8 cellular contexts compared by ENCODE assay signal in the genomic region with DNA sequence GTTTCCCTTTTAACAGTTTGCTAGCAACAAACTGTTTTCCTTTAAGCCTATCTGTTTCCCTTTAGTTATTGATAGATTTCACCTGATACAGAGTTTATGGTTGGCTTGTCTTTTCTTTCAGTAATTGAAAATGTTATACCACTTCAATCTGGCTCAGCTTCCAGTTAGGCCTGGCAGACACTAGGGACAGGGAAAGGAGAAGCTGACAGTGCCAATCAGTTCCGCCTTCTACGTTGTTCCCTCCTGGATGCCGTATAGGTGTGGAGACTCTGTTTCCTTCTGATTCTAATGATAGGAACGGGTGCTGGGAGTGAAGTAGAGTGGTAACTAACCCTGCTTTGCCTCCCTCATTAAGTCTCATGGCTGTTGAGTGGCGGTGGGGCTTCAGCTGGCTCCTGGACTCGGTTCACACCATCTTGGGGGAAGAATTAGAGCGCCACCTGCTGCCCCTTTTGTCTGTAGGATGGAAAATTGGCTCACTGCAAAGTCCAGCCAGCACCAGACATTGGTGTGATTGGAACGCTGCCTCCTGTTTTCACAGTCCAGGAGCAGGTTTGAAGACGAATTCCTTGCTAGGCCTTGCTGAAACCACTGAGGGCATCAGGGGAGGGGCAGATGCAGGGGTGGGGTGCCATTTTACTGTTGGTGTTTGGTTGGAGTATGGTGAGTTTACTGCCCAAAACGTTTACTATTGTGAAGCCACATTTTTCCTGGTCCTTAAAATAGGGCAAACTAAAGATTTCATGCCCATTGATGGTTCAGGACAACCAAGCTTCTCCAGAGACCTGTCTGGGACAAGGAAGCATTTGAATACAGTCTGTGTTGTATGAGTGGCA.
DNase-seq lines count a peak whose midpoint lies in the region; ATAC-seq and TF ChIP-seq lines count a peak whose summit lies in the region.

No MANE protein-coding gene starts in this region.

- H3K4me3 ChIP-seq in HL-60 (replicated peaks; ENCODE audit: insufficient read depth, low read length) (no peak overlapping the region), mammary epithelial cell (replicated peaks in 1 of 3; ENCODE audit: insufficient read depth in 1 of 3, low read depth in 2 of 3, low read length in 3 of 3) (no peak overlapping the region), mesenchymal stem cell (ENCODE audit: insufficient read depth in 1 of 2, low read depth in 1 of 2, low read length in 2 of 2) (no peak overlapping the region)

- no peak overlapping the region for H2BK120ac ChIP-seq in mesenchymal stem cell (ENCODE audit: low read depth, low read length)

- no peak overlapping the region for H3K4me2 ChIP-seq in mammary epithelial cell (ENCODE audit: insufficient read depth, low read depth, low read length)
- H3K4me2 ChIP-seq in mesenchymal stem cell (ENCODE audit: low read length, poor library complexity, severe bottlenecking) = no peak overlapping the region

- DNase-seq in Ammon's horn (ENCODE audit: low spot score) (peak; percentile 28), HL-60 (ENCODE audit: low read depth in 1 of 2, low spot score in 1 of 2) (peak; percentile 1 to 39), NCI-H748 (lab: John Stamatoyannopoulos, UW; ENCODE audit: unreplicated experiment) (peak; percentile 88), mammary epithelial cell (peak; percentile 25), mesenchymal stem cell (peak; percentile 58), natural killer cell (no peak)
- DNase-seq in effector CD8-positive, alpha-beta T cell (lab: John Stamatoyannopoulos, UW) = no peak

- H3K4me3 Mint-ChIP-seq in natural killer cell = no peak overlapping the region

- no TSS peak for BruUV-seq in mammary epithelial cell (replicated peaks; lab: Mats Ljungman, UMichigan)

- ATAC-seq in GM18868 (IDR thresholded peaks at IDR 0.05; ENCODE audit: unreplicated experiment) (peak; percentile 82), natural killer cell (no peak)

- intact Hi-C loops in mammary epithelial cell (cut with micrococcal nuclease) (loop anchor here (1.0 to 10.0 kb wide), 3 partner anchors 273 to 1008 kb away; no protein-coding TSS in a partner anchor), natural killer cell (cut with micrococcal nuclease) (no loop called here)

- H3K36me3 ChIP-seq in mammary epithelial cell (ENCODE audit: insufficient read depth, low read length) (no peaks in the 10 kb centered on the region), mesenchymal stem cell (ENCODE audit: control insufficient read depth in 1 of 2, insufficient read depth in 2 of 2, low read depth in 1 of 2, low read length in 2 of 2) (no peaks in the 10 kb centered on the region)

- no peak overlapping the region for H3K4ac ChIP-seq in mesenchymal stem cell (ENCODE audit: low read depth in 1 of 2, low read length in 2 of 2)

- peak overlapping the region; percentile 71 for H2AFZ ChIP-seq in mammary epithelial cell (ENCODE audit: low read depth, low read length)
- H2AFZ ChIP-seq in mesenchymal stem cell (ENCODE audit: low read depth, low read length) = no peak overlapping the region

- no peak overlapping the region for H3K18ac ChIP-seq in mesenchymal stem cell (ENCODE audit: low read depth in 1 of 2, low read length in 2 of 2)

- H3K27me3 ChIP-seq in HL-60 (ENCODE audit: insufficient read depth, poor library complexity, severe bottlenecking) (no peaks in the 10 kb centered on the region), mammary epithelial cell (ENCODE audit: insufficient read depth, low read length) (no peaks in the 10 kb centered on the region), mesenchymal stem cell (ENCODE audit: control insufficient read depth in 1 of 2, insufficient read depth in 1 of 2, low read length in 2 of 2) (no peaks in the 10 kb centered on the region)

- no peaks in the 10 kb centered on the region for H3K36me3 Mint-ChIP-seq in natural killer cell

- H2BK5ac ChIP-seq in mesenchymal stem cell (ENCODE audit: low read depth, low read length, poor library complexity, severe bottlenecking) = no peak overlapping the region

- no peaks in the 10 kb centered on the region for H3K79me1 ChIP-seq in mesenchymal stem cell (replicated peaks; ENCODE audit: low read length, poor library complexity, severe bottlenecking)

- peak overlapping the region; percentile 1 for H4K8ac ChIP-seq in mesenchymal stem cell (ENCODE audit: low read length)

- dilution Hi-C loops in mammary epithelial cell (cut with HindIII; ENCODE audit: low sequenced_read_pairs) = no loop called here

- H3K23ac ChIP-seq in mesenchymal stem cell (ENCODE audit: low read length in 2 of 2) = no peak overlapping the region

- no peak overlapping the region for H3K9ac ChIP-seq in mammary epithelial cell (ENCODE audit: insufficient read depth, low read length)
- no peak overlapping the region for H3K9ac ChIP-seq in mesenchymal stem cell (ENCODE audit: low read length)

- peaks cover 4 to 15% of the 10 kb centered on the region in 2 donors for H3K9me3 Mint-ChIP-seq in natural killer cell

- H3K14ac ChIP-seq in mesenchymal stem cell (ENCODE audit: low read length in 2 of 2) = no peak overlapping the region

- H3K27ac Mint-ChIP-seq in natural killer cell = no peak overlapping the region

- no peak overlapping the region for H4K91ac ChIP-seq in mesenchymal stem cell (ENCODE audit: low read length)

- H3K4me1 ChIP-seq in mammary epithelial cell (ENCODE audit: insufficient read depth, low read length) = no peaks in the 10 kb centered on the region
- peaks cover 1% of the 10 kb centered on the region for H3K4me1 ChIP-seq in mesenchymal stem cell (ENCODE audit: control insufficient read depth, insufficient read depth, low read depth, low read length)

- H2BK12ac ChIP-seq in mesenchymal stem cell (ENCODE audit: low read length in 2 of 2) = no peak overlapping the region

- in situ Hi-C loops in mammary epithelial cell (cut with MboI; ENCODE audit: low sequenced_read_pairs in 2 of 2) = no loop called here

- no peak overlapping the region for H2BK15ac ChIP-seq in mesenchymal stem cell (ENCODE audit: low read depth, poor library complexity, severe bottlenecking)

- H4K20me1 ChIP-seq in mammary epithelial cell (ENCODE audit: insufficient read depth, low read length) = no peaks in the 10 kb centered on the region

- 39% methylated on average over 9 of the region's 10 CpGs for WGBS in mammary epithelial cell (ENCODE audit: low coverage, missing lambda C conversion rate)
- WGBS in mesenchymal stem cell = 38% methylated on average over 9 of the region's 10 CpGs

- no peaks in the 10 kb centered on the region for H3K79me2 ChIP-seq in mammary epithelial cell (ENCODE audit: insufficient read depth, low read length)

- no peak overlapping the region for H3K27ac ChIP-seq in HL-60 (replicated peaks)
- no peak overlapping the region for H3K27ac ChIP-seq in mammary epithelial cell (ENCODE audit: insufficient read depth, low read depth, low read length)
- H3K27ac ChIP-seq in mesenchymal stem cell (ENCODE audit: low read length, poor library complexity, severe bottlenecking) = no peak overlapping the region

- H3K27me3 Mint-ChIP-seq in natural killer cell (ENCODE audit: low read depth in 2 of 2) = no peaks in the 10 kb centered on the region

- TF ChIP-seq CTCF in HL-60 (IDR thresholded peaks at IDR 0.05; ENCODE audit: insufficient read depth, low read length) (peak; percentile 38), mammary epithelial cell (conservative IDR thresholded peaks at IDR 0.05 in 1 of 2, IDR thresholded peaks at IDR 0.05 in 1 of 2; ENCODE audit: extremely low read depth in 1 of 2, insufficient read depth in 1 of 2, low read depth in 1 of 2, low read length in 2 of 2) (peak; percentile 63 to 80), natural killer cell (IDR thresholded peaks at IDR 0.05) (no peak)

- H3K9me3 ChIP-seq in mammary epithelial cell (replicated peaks; ENCODE audit: insufficient read depth, low read length) (no peaks in the 10 kb centered on the region), mesenchymal stem cell (ENCODE audit: control insufficient read depth, low read length) (no peaks in the 10 kb centered on the region)

- CTCF ChIA-PET in mammary epithelial cell (lab: Charles Lee; ENCODE audit: low non-redundant PET) = no interaction called here

- no peaks in the 10 kb centered on the region for H3K4me1 Mint-ChIP-seq in natural killer cell

- H2AK5ac ChIP-seq in mesenchymal stem cell (ENCODE audit: low read length, severe bottlenecking) = no peak overlapping the region

Comparison
In these comparisons a context has a peak if more than half of its experiments do, and no peak if none do; other contexts are left out.
1. DNase-seq: peak in Ammon's horn (single experiment), HL-60 (2 of 2), NCI-H748 (single experiment), mammary epithelial cell (single experiment) and mesenchymal stem cell (single experiment); none in effector CD8-positive, alpha-beta T cell (single experiment) and natural killer cell (single experiment).